Comparison of ENCODE assay signal across 12 cellular contexts in the genomic region with DNA sequence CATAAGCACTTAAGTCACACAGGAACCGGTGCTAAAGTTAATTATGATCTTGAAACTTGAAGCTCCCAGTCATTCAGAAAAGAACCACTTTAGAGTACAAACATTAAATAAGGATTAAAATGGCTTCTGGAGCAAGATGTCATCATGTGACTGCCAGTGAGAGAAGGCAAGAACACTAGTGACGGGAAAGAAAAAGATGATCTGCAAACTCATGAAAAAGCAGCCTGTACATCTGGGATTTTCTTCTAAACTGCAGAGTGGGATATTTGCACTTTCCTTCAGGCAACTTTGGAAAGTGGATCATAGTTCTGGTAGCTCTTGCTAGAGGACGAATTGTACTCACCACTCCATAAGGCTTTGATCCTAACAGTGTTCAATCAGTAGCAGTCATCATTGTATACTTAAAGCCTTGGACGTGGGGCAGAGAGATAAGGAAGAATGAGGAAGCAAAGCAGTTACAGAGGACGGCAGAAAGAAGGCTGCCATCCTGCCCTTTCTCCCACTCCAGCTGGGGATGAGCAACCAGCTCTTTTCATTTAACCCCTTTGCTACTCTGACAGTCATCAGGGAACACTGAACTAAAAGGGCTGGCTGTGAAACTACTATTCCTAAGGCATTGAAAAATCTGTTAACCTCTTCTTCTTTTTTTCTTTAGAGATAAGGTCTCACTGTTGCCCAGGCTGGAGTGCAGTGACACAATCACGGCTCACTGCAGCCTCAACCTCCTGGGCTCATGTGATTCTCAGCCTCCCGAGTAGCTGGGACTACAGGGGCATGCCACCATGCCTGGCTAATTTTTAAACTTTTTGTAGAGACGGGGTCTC. TPM values are rescaled to one million over a fixed set of nuclear protein-coding genes. Genes with fewer than 3 reads are reported as not detected.
A peak's percentile ranks its signal among the peaks of the same experiment; 100 is the strongest.
DNase-seq lines count a peak whose midpoint lies in the region; ATAC-seq, FAIRE-seq and TF ChIP-seq lines count a peak whose summit lies in the region.
"Had no signal": no experiment of that assay in that cellular context is flagged by ENCODE, and none has a peak within 500 bp of the region (broad histone marks: within the 10 kb centered on the region; RNA-seq: fewer than 3 reads in every experiment).

No MANE protein-coding gene starts in this region.

- H3K27ac ChIP-seq in AG04450 (ENCODE audit: low read depth, low read length): peak overlapping the region; percentile 31
- H3K27ac ChIP-seq in K562 (ENCODE audit: extremely low read depth, low read depth, low read length): peak overlapping the region; percentile 73
- peak overlapping the region; percentile 46 to 81 for H3K27ac ChIP-seq in mucosa of rectum (ENCODE audit: low read depth in 2 of 2, low read length in 2 of 2)

- in situ Hi-C loops in K562 (cut with MboI): no loop called here

- peak; percentile 72 for TF ChIP-seq EP300 in K562 (IDR thresholded peaks at IDR 0.05; ENCODE audit: low read length)

- H3K4me3 ChIP-seq in AG04450 (ENCODE audit: low read depth, low read length): no peak overlapping the region
- H3K4me3 ChIP-seq in K562: no peak overlapping the region
- no peak overlapping the region for H3K4me3 ChIP-seq in mucosa of rectum (ENCODE audit: low read length in 2 of 2)

- H3K9ac ChIP-seq in K562 (ENCODE audit: insufficient read depth in 1 of 2, low read depth in 2 of 2, low read length in 2 of 2): no peak overlapping the region
- peak overlapping the region in 1 of 2 donors; percentile 20 for H3K9ac ChIP-seq in mucosa of rectum (ENCODE audit: low read depth in 1 of 2, low read length in 2 of 2)

- POLR2A ChIA-PET in AG04450 (lab: Yijun Ruan, JAX): no interaction called here
- POLR2A ChIA-PET in K562 (lab: Yijun Ruan, JAX): interaction anchor here (0.6 to 1.4 kb wide), 9 partner anchors 10 to 180 kb away, joined by 3 to 10 read pairs (median 5); a partner anchor contains a TSS

- ATAC-seq in K562 (peak; percentile 94), HG02970 (IDR thresholded peaks at IDR 0.05; ENCODE audit: low FRiP score, unreplicated experiment) (no peak), GM21381 (IDR thresholded peaks at IDR 0.05; ENCODE audit: unreplicated experiment) (no peak)

- TF ChIP-seq POLR2A in K562 (conservative IDR thresholded peaks at IDR 0.05): no peak

- FAIRE-seq in K562 (lab: Jason Lieb, UNC): peak; percentile 73
- FAIRE-seq: HTR-8/SVneo had no signal

- H3K27me3 ChIP-seq in AG04450 (ENCODE audit: control insufficient read depth, insufficient read depth, low read length): no peaks in the 10 kb centered on the region
- H3K27me3 ChIP-seq in K562 (ENCODE audit: control insufficient read depth in 2 of 2, insufficient read depth in 2 of 2, low read length in 2 of 2): no peaks in the 10 kb centered on the region
- H3K27me3 ChIP-seq in mucosa of rectum (ENCODE audit: control insufficient read depth in 2 of 2, insufficient read depth in 2 of 2, low read length in 2 of 2): no peaks in the 10 kb centered on the region

- TF ChIP-seq CTCF in AG04450 (IDR thresholded peaks at IDR 0.05; ENCODE audit: low read depth, low read length): no peak
- TF ChIP-seq CTCF in K562 (IDR thresholded peaks at IDR 0.05 in 2 of 3, conservative IDR thresholded peaks at IDR 0.05 in 1 of 3; ENCODE audit: insufficient read depth in 2 of 3, low read depth in 1 of 3, low read length in 3 of 3): no peak

- BruUV-seq in K562 (replicated peaks; lab: Mats Ljungman, UMichigan): no TSS peak

- intact Hi-C loops in K562 (cut with micrococcal nuclease): no loop called here

- H3K79me2 ChIP-seq in K562 (ENCODE audit: control insufficient read depth, insufficient read depth, low read length): no peaks in the 10 kb centered on the region

- no peaks in the 10 kb centered on the region for H4K20me1 ChIP-seq in K562 (replicated peaks; ENCODE audit: control insufficient read depth, insufficient read depth, low read length)

- peak overlapping the region; percentile 50 for H3K4me2 ChIP-seq in K562 (ENCODE audit: insufficient read depth, low read length)

- H3K36me3 ChIP-seq in K562 (ENCODE audit: control insufficient read depth, insufficient read depth, low read length) (peaks cover 32% of the 10 kb centered on the region), mucosa of rectum (ENCODE audit: control insufficient read depth in 2 of 2, insufficient read depth in 2 of 2, low read length in 2 of 2) (peaks cover 0 to 19% of the 10 kb centered on the region in 2 donors)

- no peaks in the 10 kb centered on the region for H3K9me1 ChIP-seq in K562 (ENCODE audit: control insufficient read depth, insufficient read depth, low read length)

- DNase-seq in AG04450 (ENCODE audit: low read depth, low spot score) (no peak), HT-29 (ENCODE audit: low spot score) (peak; percentile 26), K562 (ENCODE audit: extremely low read depth in 1 of 4, low spot score in 3 of 4) (peak in 2 of 4 experiments; percentile 52 to 73), NCI-H510A treated with DMSO at 0.1 percent for 48 hours (lab: John Stamatoyannopoulos, UW) (no peak)
- no peak for DNase-seq in activated CD4-positive, alpha-beta T cell treated with anti-CD3 and anti-CD28 coated beads, Interleukin-2, amount 50 U/mL, for 48 hours
- DNase-seq: NCI-H446; stimulated activated CD4-positive, alpha-beta T cell treated with anti-CD3 and anti-CD28 coated beads, Interleukin-12 subunit alpha, Interleukin-12 subunit beta, amount 100 ng/mL, for 4 hours; T1000 had no signal

- H2AFZ ChIP-seq in K562 (ENCODE audit: low read depth, low read length): peak overlapping the region; percentile 57

- WGBS in K562 (ENCODE audit: insufficient coverage, low coverage, missing lambda C conversion rate): 15% methylated on average over 8 of the region's 8 CpGs

- CTCF ChIA-PET in AG04450 (lab: Charles Lee): interaction anchor here (0.5 to 1.2 kb wide), 3 partner anchors 22 to 133 kb away, joined by 3 to 5 read pairs (median 3); no protein-coding TSS in a partner anchor
- CTCF ChIA-PET in K562 (lab: Yijun Ruan, JAX; ENCODE audit: low intra/inter-chr PET ratio): no interaction called here

- 0 out of 4 replicates have a peak, but pooled peaks of 1 of the 2 experiments have one; percentile 14 for TF ChIP-seq RAD21 in K562 (CRISPR knock-in tag; conservative IDR thresholded peaks at IDR 0.05 in 1 of 2, IDR thresholded peaks at IDR 0.05 in 1 of 2)

- H3K4me1 ChIP-seq in K562 (replicated peaks in 1 of 2; ENCODE audit: control insufficient read depth in 2 of 2, insufficient read depth in 2 of 2, low read length in 2 of 2): peaks cover 3 to 7% of the 10 kb centered on the region in 2 experiments; a peak in 4 of 5 replicates
- peaks cover 18 to 19% of the 10 kb centered on the region in 2 donors for H3K4me1 ChIP-seq in mucosa of rectum (ENCODE audit: control insufficient read depth in 2 of 2, insufficient read depth in 2 of 2, low read length in 2 of 2)

- peaks cover 6% of the 10 kb centered on the region for H3K9me3 ChIP-seq in AG04450 (ENCODE audit: control insufficient read depth, insufficient read depth, low read length)
- 0 out of 2 replicates have a peak, but pooled peaks cover 1% of the 10 kb centered on the region for H3K9me3 ChIP-seq in K562 (replicated peaks; ENCODE audit: control insufficient read depth, insufficient read depth, low read depth, low read length)
- H3K9me3 ChIP-seq in mucosa of rectum (ENCODE audit: control insufficient read depth in 2 of 2, low read length in 2 of 2): no peaks in the 10 kb centered on the region

RNA-seq across cellular contexts. Expression of a gene that starts 18.1 kb away (rescaled TPM):
- polyA plus RNA-seq in AG04450 (2011; rRNA removed) (3.9 and 5.7 TPM in 2 replicates), K562 (2011; rRNA removed) (35.2 and 38.8 TPM in 2 replicates), K562 (2014; fragmentation: Illumina TruSeq; extraction: Trizol) (14.4 and 18.1 TPM in 2 replicates), K562 (2014; fragmentation: Nextera tagmentation; extraction: Ambion mirVana) (1 to 10 TPM; 6.3 to 8.1 TPM), K562 (2014; rRNA removed) (28.0 and 31.4 TPM in 2 replicates)
- polyA minus RNA-seq in AG04450 (2011; rRNA and poly(A)+ RNA removed): 1.3 and 3.7 TPM in 2 replicates
- total RNA-seq in HT-29 (2014; rRNA removed; shearing (Covaris generic)): 15.2 and 16.5 TPM in 2 replicates
- total RNA-seq in K562 (2011; cell fraction: chromatin; rRNA removed; ENCODE audit: low replicate concordance): 70.5 and 110 TPM in 2 replicates
- total RNA-seq in K562 (2011; cell fraction: nucleolus; rRNA removed): 48.2 and 53.4 TPM in 2 replicates
- 85.0 and 108 TPM in 2 replicates for total RNA-seq in K562 (2011; cell fraction: nucleoplasm; rRNA removed)
- total RNA-seq in K562 (2014; rRNA removed) (14.8 and 17.7 TPM in 2 replicates), K562 (2014; rRNA removed; fragmentation: Illumina TruSeq; extraction: Trizol) (25.2 and 27.9 TPM in 2 replicates), K562 (2015; rRNA removed; fragmentation: Illumina TruSeq; extraction: Trizol) (23.1 and 24.6 TPM in 2 replicates), K562 (2021) (19.4 and 20.7 TPM in 2 replicates)
- 9.2 and 15.7 TPM in 2 replicates for polyA plus RNA-seq in K562 (2011; cell fraction: cytosol; rRNA removed)
- polyA plus RNA-seq in K562 (2011; cell fraction: nucleus; rRNA removed): 71.2 and 105 TPM in 2 replicates
- 19.2 and 35.7 TPM in 2 replicates for polyA plus RNA-seq in K562 (2012)
- 20.7 and 23.9 TPM in 2 replicates for polyA minus RNA-seq in K562 (2011; rRNA and poly(A)+ RNA removed)
- polyA minus RNA-seq in K562 (2011; cell fraction: cytosol; rRNA and poly(A)+ RNA removed): 6.7 and 13.5 TPM in 2 replicates
- 36.8 and 48.9 TPM in 2 replicates for polyA minus RNA-seq in K562 (2011; cell fraction: nucleus; rRNA and poly(A)+ RNA removed)

RNA-seq across cellular contexts. Expression of a gene that starts 54.1 kb away (rescaled TPM):
- polyA plus RNA-seq in AG04450 (2011; rRNA removed) (20.9 and 25.3 TPM in 2 replicates), K562 (2011; rRNA removed) (25.7 and 35.1 TPM in 2 replicates), K562 (2014; fragmentation: Illumina TruSeq; extraction: Trizol) (19.5 and 21.3 TPM in 2 replicates), K562 (2014; fragmentation: Nextera tagmentation; extraction: Ambion mirVana) (1 to 10 TPM; 7.2 to 7.6 TPM), K562 (2014; rRNA removed) (9.7 and 10.3 TPM in 2 replicates)
- 70.2 and 112 TPM in 2 replicates for polyA minus RNA-seq in AG04450 (2011; rRNA and poly(A)+ RNA removed)
- 10.9 and 12.3 TPM in 2 replicates for total RNA-seq in HT-29 (2014; rRNA removed; shearing (Covaris generic))
- 30.5 and 81.2 TPM in 2 replicates for total RNA-seq in K562 (2011; cell fraction: chromatin; rRNA removed; ENCODE audit: low replicate concordance)
- total RNA-seq in K562 (2011; cell fraction: nucleolus; rRNA removed): 12.3 and 17.6 TPM in 2 replicates
- 29.3 and 33.4 TPM in 2 replicates for total RNA-seq in K562 (2011; cell fraction: nucleoplasm; rRNA removed)
- total RNA-seq in K562 (2014; rRNA removed) (21.3 and 23.2 TPM in 2 replicates), K562 (2014; rRNA removed; fragmentation: Illumina TruSeq; extraction: Trizol) (43.8 and 51.7 TPM in 2 replicates), K562 (2015; rRNA removed; fragmentation: Illumina TruSeq; extraction: Trizol) (32.8 and 34.8 TPM in 2 replicates), K562 (2021) (37.1 and 42.8 TPM in 2 replicates)
- 5.4 and 13.4 TPM in 2 replicates for polyA plus RNA-seq in K562 (2011; cell fraction: cytosol; rRNA removed)
- polyA plus RNA-seq in K562 (2011; cell fraction: nucleus; rRNA removed): 19.0 and 25.8 TPM in 2 replicates
- polyA plus RNA-seq in K562 (2012): 19.3 and 21.7 TPM in 2 replicates
- 264 and 284 TPM in 2 replicates for polyA minus RNA-seq in K562 (2011; rRNA and poly(A)+ RNA removed)
- 62.5 and 81.2 TPM in 2 replicates for polyA minus RNA-seq in K562 (2011; cell fraction: cytosol; rRNA and poly(A)+ RNA removed)
- polyA minus RNA-seq in K562 (2011; cell fraction: nucleus; rRNA and poly(A)+ RNA removed): 16.8 and 43.3 TPM in 2 replicates
